ENCODE assay signal across 8 cellular contexts in the genomic region with DNA sequence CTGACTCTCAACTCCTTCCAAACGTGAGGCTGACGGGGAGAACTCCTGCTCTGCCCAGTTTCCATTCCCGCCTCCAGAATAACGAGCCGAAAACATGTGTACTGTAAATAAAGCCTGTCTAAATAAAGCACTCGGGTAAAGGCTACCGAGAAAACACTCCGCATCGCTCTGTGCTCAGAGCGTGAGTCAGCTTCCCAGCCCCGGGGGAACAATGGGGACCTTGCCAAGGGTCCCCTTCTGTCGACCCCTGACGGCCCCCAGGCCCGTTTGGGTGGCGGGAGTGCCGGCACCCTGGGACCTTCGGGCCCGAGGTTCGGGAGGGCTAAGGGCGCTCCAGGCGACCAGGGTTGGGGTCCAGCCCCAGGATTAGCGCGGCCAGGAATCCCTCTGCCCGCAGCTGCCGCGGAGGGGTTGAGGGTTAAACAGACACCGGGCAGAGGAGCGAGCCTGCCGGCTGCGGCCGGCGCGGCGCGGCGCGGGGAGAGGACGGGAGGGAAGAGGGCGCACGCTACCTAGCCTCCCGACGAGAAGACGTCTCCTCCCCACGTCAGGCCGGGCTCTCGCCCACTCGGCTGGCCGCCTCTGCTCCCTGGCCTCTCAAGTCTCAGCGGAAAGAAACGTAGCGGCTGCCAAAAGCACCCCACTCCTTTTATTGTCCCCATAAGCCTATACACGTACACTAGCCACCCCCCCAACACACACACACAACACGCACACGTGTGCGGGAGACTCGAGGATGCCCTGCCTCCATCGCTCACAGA.
DNase-seq lines count a peak whose midpoint lies in the region; ATAC-seq, FAIRE-seq and TF ChIP-seq lines count a peak whose summit lies in the region.

No MANE protein-coding gene starts in this region.

- H3K36me3 ChIP-seq in HUES64 (ENCODE audit: insufficient read depth, low read length) = no peaks in the 10 kb centered on the region

- no peaks in the 10 kb centered on the region for H3K9me3 ChIP-seq in HUES64 (ENCODE audit: insufficient read depth, low read depth, low read length)

- H3K27me3 ChIP-seq in HUES64 (ENCODE audit: insufficient read depth, low read length) (peaks cover 86% of the 10 kb centered on the region), foreskin keratinocyte (peaks cover under 1% of the 10 kb centered on the region)

- FAIRE-seq in RCC 7860 (lab: Jason Lieb, UNC) = no peak

- no peak overlapping the region for H3K9ac ChIP-seq in HUES64 (ENCODE audit: low read depth, low read length)

- WGBS in HUES64 = 1% methylated on average over 57 of the region's 57 CpGs
- WGBS in adipose tissue, 3 donors = 7 to 11% (median 10%) methylated on average over 29 to 57 of the region's 57 CpGs

- TF ChIP-seq CTCF in GM13976 (IDR thresholded peaks at IDR 0.05; ENCODE audit: borderline replicate concordance, control extremely low read depth, extremely low read depth, insufficient read depth, missing control alignments) = no peak
- TF ChIP-seq CTCF in foreskin keratinocyte (conservative IDR thresholded peaks at IDR 0.05) = no peak

- in situ Hi-C loops in GM13976 (cut with MboI; ENCODE audit: low sequenced_read_pairs, unreplicated experiment) = loop anchor here (10.0 kb wide), 1 partner anchor 163 kb away; no protein-coding TSS in a partner anchor

- peak overlapping the region; percentile 55 for H3K4me3 ChIP-seq in HUES64 (ENCODE audit: low read length)

- DNase-seq in GM13976 (ENCODE audit: low spot score) (peak; percentile 50), iris pigment epithelial cell (ENCODE audit: low read depth) (peak; percentile 70), foreskin keratinocyte (no peak), RCC 7860 (ENCODE audit: low spot score) (no peak)
- DNase-seq in stimulated activated naive CD4-positive, alpha-beta T cell treated with Interleukin-2 at 50 U/mL for 16 hours (lab: John Stamatoyannopoulos, UW) = peak; percentile 4

- H3K4me1 ChIP-seq in HUES64 (ENCODE audit: insufficient read depth, low read length) (peaks cover 37% of the 10 kb centered on the region), foreskin keratinocyte (no peaks in the 10 kb centered on the region)

- no peak overlapping the region for H3K27ac ChIP-seq in HUES64 (ENCODE audit: low read depth, low read length)
- H3K27ac ChIP-seq in adipose tissue (ENCODE audit: low read depth, low read length) = peak overlapping the region; percentile 86
- no peak overlapping the region for H3K27ac ChIP-seq in foreskin keratinocyte

- ATAC-seq in foreskin keratinocyte (no peak), GM21515 (IDR thresholded peaks at IDR 0.05; ENCODE audit: unreplicated experiment) (no peak)

Comparison
In these comparisons a context has a peak if more than half of its experiments do, and no peak if none do; other contexts are left out.
1. DNase-seq: peak in GM13976 (single experiment), iris pigment epithelial cell (single experiment) and stimulated activated naive CD4-positive, alpha-beta T cell treated with Interleukin-2 at 50 U/mL for 16 hours (single experiment); none in foreskin keratinocyte (0 of 2) and RCC 7860 (single experiment).